11 cellular contexts compared by ENCODE assay signal in the genomic region with DNA sequence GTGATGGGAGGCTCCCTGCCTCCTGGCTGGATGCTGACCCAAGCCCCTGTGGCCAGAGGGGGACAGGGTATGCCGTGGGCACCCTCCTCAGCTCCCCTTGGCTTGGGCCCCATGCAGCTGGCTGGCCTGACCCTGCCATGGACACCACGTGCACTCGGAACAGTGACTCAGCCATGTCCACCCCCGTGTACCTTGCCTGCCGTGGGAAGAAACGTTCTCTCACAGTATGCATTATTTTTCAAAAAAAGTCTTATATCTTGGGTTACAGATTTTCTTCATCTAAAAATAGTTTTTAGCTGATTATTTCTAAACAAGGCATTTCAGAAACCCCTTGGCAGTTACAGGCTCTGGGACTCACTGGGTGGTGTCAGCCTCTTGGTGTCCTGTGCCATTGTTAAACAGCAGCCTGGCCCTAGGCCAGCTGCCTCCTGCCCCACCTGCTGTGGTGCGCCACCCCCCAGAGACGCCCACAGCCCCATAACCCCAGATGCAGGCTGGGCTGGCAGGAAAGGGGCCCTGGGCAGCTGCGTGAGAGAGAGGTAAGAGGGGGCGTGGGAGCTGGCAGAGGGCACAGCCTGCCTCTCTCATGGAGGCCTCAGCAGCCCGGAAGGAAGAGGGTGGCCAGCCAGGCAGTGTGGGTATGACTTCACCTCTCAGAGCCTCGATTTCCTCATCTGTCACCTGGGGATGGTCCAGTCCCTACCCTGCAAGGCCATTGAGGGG.
A peak's percentile ranks its signal among the peaks of the same experiment; 100 is the strongest.
DNase-seq lines count a peak whose midpoint lies in the region; ATAC-seq and TF ChIP-seq lines count a peak whose summit lies in the region.
"Had no signal": no experiment of that assay in that cellular context is flagged by ENCODE, and none has a peak within 500 bp of the region (broad histone marks: within the 10 kb centered on the region; RNA-seq: fewer than 3 reads in every experiment).

No MANE protein-coding gene starts in this region.

- H3K4me2 ChIP-seq in BLaER1 treated with 17β-estradiol and CSF1 and Interleukin-3, amounts not matched to agents 10 nM and 100 nM: peak overlapping the region; percentile 46 to 93 (median 77)
- H3K4me2 ChIP-seq in MM.1S (ENCODE audit: low read depth, low read length): no peak overlapping the region
- H3K4me2 ChIP-seq: KMS-11 had no signal

- no peak for TF ChIP-seq CTCF in mesothelial cell of epicardium (IDR thresholded peaks at IDR 0.05; ENCODE audit: unreplicated experiment)
- no peak for TF ChIP-seq CTCF in MM.1S (IDR thresholded peaks at IDR 0.05; ENCODE audit: low read length)

- no peak overlapping the region for H3K4me3 Mint-ChIP-seq in mesothelial cell of epicardium
- H3K4me3 Mint-ChIP-seq: naive B cell had no signal

- no peak overlapping the region for H3K27ac Mint-ChIP-seq in mesothelial cell of epicardium
- H3K27ac Mint-ChIP-seq: naive B cell had no signal

- no peaks in the 10 kb centered on the region for H3K36me3 Mint-ChIP-seq in mesothelial cell of epicardium
- H3K36me3 Mint-ChIP-seq: naive B cell had no signal

- TF ChIP-seq EP300 in Ishikawa (IDR thresholded peaks at IDR 0.05; ENCODE audit: borderline replicate concordance): peak; percentile 88

- H2AFZ ChIP-seq in MM.1S (ENCODE audit: low read length): no peak overlapping the region

- no peaks in the 10 kb centered on the region for H3K9me3 ChIP-seq in BLaER1 treated with 17β-estradiol and CSF1 and Interleukin-3, amounts not matched to agents 10 nM and 100 nM (replicated peaks in 1 of 11)
- H3K9me3 ChIP-seq in MM.1S (replicated peaks; ENCODE audit: insufficient read depth, low read length): no peaks in the 10 kb centered on the region

- no peaks in the 10 kb centered on the region for H3K9me2 ChIP-seq in MM.1S (replicated peaks; ENCODE audit: insufficient read depth, low read length)

- DNase-seq in caudate nucleus (lab: John Stamatoyannopoulos, UW) (peak in 35 of 61 donors; percentile 21 to 80 (median 44)), mesothelial cell of epicardium (ENCODE audit: low spot score in 2 of 2, unreplicated experiment in 2 of 2) (peak; percentile 14 to 35), MM.1S (no peak)
- DNase-seq in stimulated activated CD4-positive, alpha-beta T cell treated with anti-CD3 and anti-CD28 coated beads, Interleukin-1b, Interleukin-23, amount 100 ng/mL, for 48 hours: no peak
- DNase-seq: naive B cell; stimulated activated CD4-positive, alpha-beta T cell treated with anti-CD3 and anti-CD28 coated beads, Interleukin-2, amount 100 ng/mL, for 24 hours had no signal

- no peaks in the 10 kb centered on the region for H3K27me3 Mint-ChIP-seq in mesothelial cell of epicardium (ENCODE audit: low read depth)
- H3K27me3 Mint-ChIP-seq: naive B cell had no signal

- no peaks in the 10 kb centered on the region for H3K27me3 ChIP-seq in BLaER1 treated with 17β-estradiol and CSF1 and Interleukin-3, amounts not matched to agents 10 nM and 100 nM
- no peaks in the 10 kb centered on the region for H3K27me3 ChIP-seq in MM.1S (replicated peaks; ENCODE audit: insufficient read depth, low read length)

- peaks cover 2% of the 10 kb centered on the region for H3K4me1 Mint-ChIP-seq in mesothelial cell of epicardium
- H3K4me1 Mint-ChIP-seq: naive B cell had no signal

- H3K79me2 ChIP-seq in MM.1S (ENCODE audit: low read length): no peaks in the 10 kb centered on the region

- H3K4me3 ChIP-seq in BLaER1 treated with 17β-estradiol and CSF1 and Interleukin-3, amounts not matched to agents 10 nM and 100 nM: peak overlapping the region in 1 of 10 experiments; percentile 11; a peak in 1 of 20 replicates
- no peak overlapping the region for H3K4me3 ChIP-seq in MM.1S (ENCODE audit: low read length)

- peak overlapping the region in 6 of 11 experiments; percentile 22 to 82 (median 63); a peak in 11 of 22 replicates for H3K27ac ChIP-seq in BLaER1 treated with 17β-estradiol and CSF1 and Interleukin-3, amounts not matched to agents 10 nM and 100 nM
- H3K27ac ChIP-seq in caudate nucleus (ENCODE audit: low read depth, low read length): peak overlapping the region; percentile 93
- H3K27ac ChIP-seq in MM.1S (ENCODE audit: low read length): no peak overlapping the region
- H3K27ac ChIP-seq: KMS-11 had no signal

- no peaks in the 10 kb centered on the region for H3K36me3 ChIP-seq in BLaER1 treated with 17β-estradiol and CSF1 and Interleukin-3, amounts not matched to agents 10 nM and 100 nM
- no peaks in the 10 kb centered on the region for H3K36me3 ChIP-seq in MM.1S (replicated peaks; ENCODE audit: insufficient read depth, low read length)

- 0 out of 22 replicates have a peak, but pooled peaks cover 0 to 5% (median 0%) of the 10 kb centered on the region in 11 experiments for H4K20me1 ChIP-seq in BLaER1 treated with 17β-estradiol and CSF1 and Interleukin-3, amounts not matched to agents 10 nM and 100 nM
- no peaks in the 10 kb centered on the region; the same call in 1 of the 2 replicates for H4K20me1 ChIP-seq in MM.1S (ENCODE audit: insufficient read depth, low read length)

- TF ChIP-seq RAD21 in Ishikawa (IDR thresholded peaks at IDR 0.05; ENCODE audit: low read depth): no peak

- H3K4me1 ChIP-seq in BLaER1 treated with 17β-estradiol and CSF1 and Interleukin-3, amounts not matched to agents 10 nM and 100 nM: peaks cover 11 to 64% (median 34%) of the 10 kb centered on the region in 10 experiments
- H3K4me1 ChIP-seq in MM.1S (ENCODE audit: low read length): no peaks in the 10 kb centered on the region

- peak overlapping the region in 6 of 11 experiments; percentile 37 to 64 (median 46); a peak in 9 of 22 replicates for H3K9ac ChIP-seq in BLaER1 treated with 17β-estradiol and CSF1 and Interleukin-3, amounts not matched to agents 10 nM and 100 nM
- no peak overlapping the region for H3K9ac ChIP-seq in MM.1S (ENCODE audit: low read length)
- H3K9ac ChIP-seq: KMS-11 had no signal

- no peaks in the 10 kb centered on the region for H3K9me3 Mint-ChIP-seq in mesothelial cell of epicardium
- H3K9me3 Mint-ChIP-seq: naive B cell had no signal

- ATAC-seq in HG02642 (IDR thresholded peaks at IDR 0.05; ENCODE audit: poor library complexity, unreplicated experiment): no peak
- ATAC-seq in GM19397 (IDR thresholded peaks at IDR 0.05; ENCODE audit: unreplicated experiment): no peak

- H3F3A ChIP-seq in MM.1S (ENCODE audit: insufficient read depth, low read length): no peaks in the 10 kb centered on the region

TF ChIP-seq in Ishikawa, 13 proteins besides CTCF, POLR2A, EP300 and RAD21:
- TF ChIP-seq YY1 (IDR thresholded peaks at IDR 0.05; ENCODE audit: low read depth) (peak; percentile 40; the same call in 1 of the 2 replicates), MAX (IDR thresholded peaks at IDR 0.05) (peak; percentile 54; the same call in 1 of the 2 replicates), CEBPB (IDR thresholded peaks at IDR 0.05) (no peak), ZBTB7A (IDR thresholded peaks at IDR 0.05; ENCODE audit: low read depth) (0 out of 2 replicates have a peak, but pooled peaks have one; percentile 75), EGR1 (IDR thresholded peaks at IDR 0.05) (peak; percentile 67; the same call in 1 of the 2 replicates), FOXM1 (IDR thresholded peaks at IDR 0.05; ENCODE audit: borderline replicate concordance, low read depth) (peak; percentile 60), USF1 (IDR thresholded peaks at IDR 0.05) (peak; percentile 46), NFIC (IDR thresholded peaks at IDR 0.05) (peak; percentile 95), TCF12 (IDR thresholded peaks at IDR 0.05; ENCODE audit: low read depth) (peak; percentile 93)
- TF ChIP-seq, protein P1, sequence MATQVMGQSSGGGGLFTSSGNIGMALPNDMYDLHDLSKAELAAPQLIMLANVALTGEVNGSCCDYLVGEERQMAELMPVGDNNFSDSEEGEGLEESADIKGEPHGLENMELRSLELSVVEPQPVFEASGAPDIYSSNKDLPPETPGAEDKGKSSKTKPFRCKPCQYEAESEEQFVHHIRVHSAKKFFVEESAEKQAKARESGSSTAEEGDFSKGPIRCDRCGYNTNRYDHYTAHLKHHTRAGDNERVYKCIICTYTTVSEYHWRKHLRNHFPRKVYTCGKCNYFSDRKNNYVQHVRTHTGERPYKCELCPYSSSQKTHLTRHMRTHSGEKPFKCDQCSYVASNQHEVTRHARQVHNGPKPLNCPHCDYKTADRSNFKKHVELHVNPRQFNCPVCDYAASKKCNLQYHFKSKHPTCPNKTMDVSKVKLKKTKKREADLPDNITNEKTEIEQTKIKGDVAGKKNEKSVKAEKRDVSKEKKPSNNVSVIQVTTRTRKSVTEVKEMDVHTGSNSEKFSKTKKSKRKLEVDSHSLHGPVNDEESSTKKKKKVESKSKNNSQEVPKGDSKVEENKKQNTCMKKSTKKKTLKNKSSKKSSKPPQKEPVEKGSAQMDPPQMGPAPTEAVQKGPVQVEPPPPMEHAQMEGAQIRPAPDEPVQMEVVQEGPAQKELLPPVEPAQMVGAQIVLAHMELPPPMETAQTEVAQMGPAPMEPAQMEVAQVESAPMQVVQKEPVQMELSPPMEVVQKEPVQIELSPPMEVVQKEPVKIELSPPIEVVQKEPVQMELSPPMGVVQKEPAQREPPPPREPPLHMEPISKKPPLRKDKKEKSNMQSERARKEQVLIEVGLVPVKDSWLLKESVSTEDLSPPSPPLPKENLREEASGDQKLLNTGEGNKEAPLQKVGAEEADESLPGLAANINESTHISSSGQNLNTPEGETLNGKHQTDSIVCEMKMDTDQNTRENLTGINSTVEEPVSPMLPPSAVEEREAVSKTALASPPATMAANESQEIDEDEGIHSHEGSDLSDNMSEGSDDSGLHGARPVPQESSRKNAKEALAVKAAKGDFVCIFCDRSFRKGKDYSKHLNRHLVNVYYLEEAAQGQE (IDR thresholded peaks at IDR 0.05; ENCODE audit: low read depth): no peak

Comparison
In these comparisons a context has a peak if more than half of its experiments do, and no peak if none do; other contexts are left out.
1. DNase-seq: peak in caudate nucleus (35 of 61) and mesothelial cell of epicardium (2 of 2); none in stimulated activated CD4-positive, alpha-beta T cell treated with anti-CD3 and anti-CD28 coated beads, Interleukin-1b, Interleukin-23, amount 100 ng/mL, for 48 hours (single experiment) and MM.1S (single experiment).